3 cellular contexts compared by ENCODE assay signal in the genomic region with DNA sequence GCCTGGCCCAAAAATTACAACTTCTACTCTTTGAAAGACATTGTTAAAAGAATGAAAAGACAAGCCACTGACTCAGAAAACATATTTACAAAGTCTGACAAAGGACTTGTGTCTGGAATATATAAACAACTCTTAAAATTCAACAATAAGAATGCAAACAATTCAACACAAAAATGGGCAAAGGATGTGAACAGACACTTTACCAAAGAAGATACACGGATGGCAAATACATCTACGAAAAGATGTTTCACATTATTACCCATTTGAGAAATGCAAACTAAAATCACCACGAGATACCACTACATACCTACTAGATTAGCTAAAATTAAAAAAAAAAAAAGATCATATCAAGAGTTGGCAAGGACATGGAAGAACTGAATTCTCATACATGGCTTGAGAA.
A peak's percentile ranks its signal among the peaks of the same experiment; 100 is the strongest.
TF ChIP-seq lines count a peak whose summit lies in the region.

No MANE protein-coding gene starts in this region.

TF ChIP-seq in A549, 52 proteins besides CTCF, POLR2A, EP300 and RAD21:
- TF ChIP-seq, protein P1, sequence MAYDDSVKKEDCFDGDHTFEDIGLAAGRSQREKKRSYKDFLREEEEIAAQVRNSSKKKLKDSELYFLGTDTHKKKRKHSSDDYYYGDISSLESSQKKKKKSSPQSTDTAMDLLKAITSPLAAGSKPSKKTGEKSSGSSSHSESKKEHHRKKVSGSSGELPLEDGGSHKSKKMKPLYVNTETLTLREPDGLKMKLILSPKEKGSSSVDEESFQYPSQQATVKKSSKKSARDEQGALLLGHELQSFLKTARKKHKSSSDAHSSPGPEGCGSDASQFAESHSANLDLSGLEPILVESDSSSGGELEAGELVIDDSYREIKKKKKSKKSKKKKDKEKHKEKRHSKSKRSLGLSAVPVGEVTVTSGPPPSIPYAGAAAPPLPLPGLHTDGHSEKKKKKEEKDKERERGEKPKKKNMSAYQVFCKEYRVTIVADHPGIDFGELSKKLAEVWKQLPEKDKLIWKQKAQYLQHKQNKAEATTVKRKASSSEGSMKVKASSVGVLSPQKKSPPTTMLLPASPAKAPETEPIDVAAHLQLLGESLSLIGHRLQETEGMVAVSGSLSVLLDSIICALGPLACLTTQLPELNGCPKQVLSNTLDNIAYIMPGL (CRISPR knock-in tag; IDR thresholded peaks at IDR 0.05; ENCODE audit: borderline replicate concordance): no peak
- no peak for TF ChIP-seq ZNF302 (CRISPR knock-in tag; IDR thresholded peaks at IDR 0.05)
- TF ChIP-seq MAZ (IDR thresholded peaks at IDR 0.05; ENCODE audit: borderline replicate concordance, low read depth, low read length): no peak
- TF ChIP-seq HOXA7 (CRISPR knock-in tag; IDR thresholded peaks at IDR 0.05): no peak
- no peak for TF ChIP-seq HEYL (CRISPR knock-in tag; IDR thresholded peaks at IDR 0.05)
- no peak for TF ChIP-seq CHD2 (IDR thresholded peaks at IDR 0.05; ENCODE audit: low read length, partially characterized antibody)
- no peak for TF ChIP-seq CBX2 (IDR thresholded peaks at IDR 0.05; ENCODE audit: borderline replicate concordance, low read depth)
- no peak for TF ChIP-seq EHF (CRISPR knock-in tag; IDR thresholded peaks at IDR 0.05)
- TF ChIP-seq HOXB13 (CRISPR knock-in tag; IDR thresholded peaks at IDR 0.05; ENCODE audit: low read depth): no peak
- no peak for TF ChIP-seq MYC (IDR thresholded peaks at IDR 0.05; ENCODE audit: borderline replicate concordance, low read length)
- TF ChIP-seq ZC3H11A (IDR thresholded peaks at IDR 0.05): no peak
- no peak for TF ChIP-seq PHF8 (IDR thresholded peaks at IDR 0.05; ENCODE audit: borderline replicate concordance, low read depth)
- no peak for TF ChIP-seq BHLHE40 (IDR thresholded peaks at IDR 0.05; ENCODE audit: low read depth, low read length)

TF ChIP-seq in HEK293, 187 proteins besides CTCF, POLR2A, EP300 and RAD21:
- TF ChIP-seq BCL11A (tag by site-specific recombination; IDR thresholded peaks at IDR 0.05; ENCODE audit: low read depth) (no peak), ZNF426 (tag by site-specific recombination; IDR thresholded peaks at IDR 0.05) (no peak), ZNF324 (tag by site-specific recombination; IDR thresholded peaks at IDR 0.05) (no peak), ZNF830 (tag by site-specific recombination; IDR thresholded peaks at IDR 0.05; ENCODE audit: low read depth) (no peak), SETDB1 (IDR thresholded peaks at IDR 0.05; ENCODE audit: insufficient read length, low read length) (peak; percentile 31)

TF ChIP-seq in K562, 482 proteins besides CTCF, POLR2A, EP300 and RAD21:
- TF ChIP-seq CHCHD3 (CRISPR knock-in tag; IDR thresholded peaks at IDR 0.05) (no peak), AFF1 (IDR thresholded peaks at IDR 0.05; ENCODE audit: low read depth in 1 of 2, partially characterized antibody in 2 of 2) (peak in 1 of 2 experiments; percentile 100), TRIM24 (IDR thresholded peaks at IDR 0.05) (0 out of 4 replicates have a peak, but pooled peaks of 1 of the 2 experiments have one; percentile 12), TRIM28 (IDR thresholded peaks at IDR 0.05) (0 out of 2 replicates have a peak, but pooled peaks have one; percentile 43), KAT7 (CRISPR knock-in tag; IDR thresholded peaks at IDR 0.05; ENCODE audit: borderline replicate concordance) (no peak)
